Comparison of ENCODE assay signal across 12 cellular contexts in the genomic region with DNA sequence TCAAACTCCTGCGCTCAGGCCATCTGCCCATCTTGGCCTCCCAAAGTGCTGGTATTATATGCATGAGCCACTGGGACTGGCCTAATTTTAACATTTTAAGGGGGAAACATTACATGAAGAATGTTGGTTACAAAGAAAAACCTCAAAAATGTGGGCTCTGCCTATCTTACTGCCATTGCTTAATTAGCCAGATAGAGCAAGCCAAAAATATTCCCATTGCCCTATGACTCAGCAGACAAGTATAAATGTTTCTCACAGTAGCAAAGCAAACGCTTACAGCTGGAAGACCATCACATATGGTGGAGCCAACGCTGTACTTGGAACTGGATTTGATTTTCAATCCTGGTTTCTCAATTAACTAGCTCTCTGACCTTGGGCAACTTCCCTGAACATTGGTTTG.
DNase-seq lines count a peak whose midpoint lies in the region; TF ChIP-seq lines count a peak whose summit lies in the region.
"Had no signal": no experiment of that assay in that cellular context is flagged by ENCODE, and none has a peak within 500 bp of the region (broad histone marks: within the 10 kb centered on the region; RNA-seq: fewer than 3 reads in every experiment).

No MANE protein-coding gene starts in this region.

- DNase-seq in AG08395 (ENCODE audit: low spot score) (peak; percentile 95), HS-27A (ENCODE audit: low read depth) (peak; percentile 66), amniotic epithelial cell (ENCODE audit: low read depth) (peak; percentile 98), kidney epithelial cell (ENCODE audit: low read depth) (peak; percentile 84), AML-193 (lab: John Stamatoyannopoulos, UW) (no peak), NCI-H1436 (lab: John Stamatoyannopoulos, UW) (no peak), NCI-H2227 treated with DMSO at 0.1 percent for 48 hours (lab: John Stamatoyannopoulos, UW) (no peak), DMS153 treated with DMSO at 0.1 percent for 48 hours (lab: John Stamatoyannopoulos, UW; ENCODE audit: unreplicated experiment) (no peak)
- DNase-seq: activated naive CD8-positive, alpha-beta T cell treated with anti-CD3 and anti-CD28 coated beads, Interleukin-2, amount 10 ng/mL, durations not matched to agents 7 days and 5 days; Calu3; NCI-H2029 treated with DMSO at 0.1 percent for 48 hours; substantia nigra had no signal

- no peak for TF ChIP-seq CTCF in kidney epithelial cell (IDR thresholded peaks at IDR 0.05; ENCODE audit: insufficient read depth, low read length, poor library complexity, severe bottlenecking)

- no peak overlapping the region for H3K4me3 ChIP-seq in kidney epithelial cell (ENCODE audit: low read depth, low read length)

- H3K36me3 ChIP-seq in kidney epithelial cell (ENCODE audit: control insufficient read depth, insufficient read depth, low read length): no peaks in the 10 kb centered on the region

- no peaks in the 10 kb centered on the region for H3K27me3 ChIP-seq in kidney epithelial cell (ENCODE audit: control insufficient read depth, insufficient read depth, low read length)

Comparison
In these comparisons a context has a peak if more than half of its experiments do, and no peak if none do; other contexts are left out.
1. DNase-seq: peak in AG08395 (single experiment), HS-27A (single experiment), amniotic epithelial cell (single experiment) and kidney epithelial cell (single experiment); none in AML-193 (0 of 2), NCI-H1436 (single experiment), NCI-H2227 treated with DMSO at 0.1 percent for 48 hours (single experiment) and DMS153 treated with DMSO at 0.1 percent for 48 hours (single experiment).